In the genomic region with DNA sequence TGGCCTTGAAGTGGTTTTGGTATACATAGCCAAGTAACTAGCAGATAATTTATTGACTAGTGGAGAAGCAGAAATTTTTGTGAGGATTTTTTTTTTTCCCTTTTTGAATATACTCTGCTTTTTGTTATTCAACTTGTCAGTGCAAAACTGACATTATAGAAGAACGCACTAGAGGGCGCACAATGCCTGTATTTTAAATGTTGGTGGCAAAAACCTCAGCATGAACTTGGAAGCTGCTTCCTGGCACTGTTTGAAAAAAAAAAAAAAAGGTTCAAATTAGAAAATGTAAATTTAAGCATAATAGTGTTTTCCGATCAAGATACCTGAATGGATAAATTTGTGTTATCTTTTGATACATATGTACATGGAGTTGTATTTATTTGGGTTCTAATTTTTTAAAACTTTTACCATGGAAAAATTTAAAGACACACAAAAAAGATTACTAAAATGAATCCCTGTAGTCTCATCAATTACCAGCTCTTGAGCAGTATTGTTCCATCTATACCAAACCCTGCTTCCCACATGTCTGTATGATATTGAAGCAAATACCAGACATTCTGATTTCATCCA, we compare ENCODE assay signal across 7 cellular contexts. TPM values are rescaled to one million over a fixed set of nuclear protein-coding genes. Genes with fewer than 3 reads are reported as not detected.
DNase-seq lines count a peak whose midpoint lies in the region; ATAC-seq and TF ChIP-seq lines count a peak whose summit lies in the region.

No MANE protein-coding gene starts in this region.

- TF ChIP-seq POLR2A in gastroesophageal sphincter (IDR thresholded peaks at IDR 0.05), result no peak

- 0 to 6% methylated on average over 3 of the region's 3 CpGs for WGBS in gastroesophageal sphincter (ENCODE audit: low coverage in 1 of 2), 2 donors

- ATAC-seq in gastroesophageal sphincter (no peak), HG03469 (IDR thresholded peaks at IDR 0.05; ENCODE audit: unreplicated experiment) (no peak)

- H3K9me3 ChIP-seq in gastroesophageal sphincter, result no peaks in the 10 kb centered on the region

- peak; percentile 63 for TF ChIP-seq CTCF in GM10266 (IDR thresholded peaks at IDR 0.05; ENCODE audit: control insufficient read depth, insufficient read depth, low read depth, missing control alignments)
- TF ChIP-seq CTCF in gastroesophageal sphincter (IDR thresholded peaks at IDR 0.05), result peak; percentile 50 to 81 (median 74)

- no peaks in the 10 kb centered on the region for H3K27me3 ChIP-seq in gastroesophageal sphincter

- DNase-seq in GM10266 (ENCODE audit: extremely low spot score) (peak; percentile 26), HT-29 (ENCODE audit: low spot score) (peak; percentile 68), RPMI8226 (peak; percentile 60), pons (ENCODE audit: low spot score) (peak; percentile 92)
- DNase-seq in activated naive CD4-positive, alpha-beta T cell treated with Interleukin-2 at 50 U/mL for 16 hours, result peak; percentile 50

- no peak for TF ChIP-seq EP300 in gastroesophageal sphincter (IDR thresholded peaks at IDR 0.05)

- H3K4me1 ChIP-seq in gastroesophageal sphincter, result no peaks in the 10 kb centered on the region

- no peak overlapping the region for H3K4me3 ChIP-seq in gastroesophageal sphincter

- H3K27ac ChIP-seq in gastroesophageal sphincter, result no peak overlapping the region

- no peaks in the 10 kb centered on the region for H3K36me3 ChIP-seq in gastroesophageal sphincter

RNA-seq across cellular contexts. Expression of a gene that starts 56.0 kb away (rescaled TPM):
- total RNA-seq in HT-29 (2014; rRNA removed; shearing (Covaris generic)), result 11.0 and 17.4 TPM in 2 replicates
- total RNA-seq in gastroesophageal sphincter, result 10 to 100 TPM; 22.0 to 33.9 (median 27.0) TPM

Comparison
In these comparisons a context has a peak if more than half of its experiments do, and no peak if none do; other contexts are left out.
1. DNase-seq: peak in every context shown above with its lines; median percentile 92 in pons; 68 in HT-29; 60 in RPMI8226; 50 in activated naive CD4-positive, alpha-beta T cell treated with Interleukin-2 at 50 U/mL for 16 hours; 26 in GM10266.